ENCODE assay signal across 13 cellular contexts in the genomic region with DNA sequence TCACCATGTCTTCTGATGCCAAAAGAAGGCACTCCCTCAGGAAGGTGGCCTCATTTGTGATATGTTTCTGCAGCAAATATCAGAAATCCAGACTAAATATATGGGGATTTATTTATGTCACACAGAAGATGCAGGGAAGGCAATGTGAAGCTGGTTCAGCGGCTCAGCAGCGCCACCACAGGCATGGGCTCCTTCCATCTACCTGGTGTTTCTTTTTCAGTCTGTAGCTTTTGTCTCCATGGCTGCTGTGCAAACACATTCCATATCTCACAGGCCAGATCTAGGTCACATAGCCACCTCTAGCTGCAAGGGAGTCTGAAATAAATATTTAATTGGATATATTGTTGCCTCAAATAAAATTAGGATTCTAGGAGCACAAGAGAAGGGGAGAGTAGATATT.
A peak's percentile ranks its signal among the peaks of the same experiment; 100 is the strongest.
DNase-seq lines count a peak whose midpoint lies in the region; ATAC-seq and TF ChIP-seq lines count a peak whose summit lies in the region.
"Had no signal": no experiment of that assay in that cellular context is flagged by ENCODE, and none has a peak within 500 bp of the region (broad histone marks: within the 10 kb centered on the region; RNA-seq: fewer than 3 reads in every experiment).

No MANE protein-coding gene starts in this region.

- intact Hi-C loops in psoas muscle (cut with DNase I): no loop called here

- H3K27me3 ChIP-seq in psoas muscle (ENCODE audit: insufficient read depth in 3 of 3, low read length in 2 of 3): no peaks in the 10 kb centered on the region
- H3K27me3 ChIP-seq: body of pancreas had no signal

- H3K4me3 ChIP-seq in GM12875 (ENCODE audit: low read depth, low read length) (no peak overlapping the region), fibroblast of mammary gland (ENCODE audit: control insufficient read depth, low read depth, low read length) (no peak overlapping the region), psoas muscle (no peak overlapping the region)
- H3K4me3 ChIP-seq: body of pancreas had no signal

- H3K27ac ChIP-seq in psoas muscle: no peak overlapping the region
- H3K27ac ChIP-seq: body of pancreas had no signal

- ATAC-seq in psoas muscle (no peak), GM21367 (IDR thresholded peaks at IDR 0.05; ENCODE audit: unreplicated experiment) (no peak), GM18861 (IDR thresholded peaks at IDR 0.05; ENCODE audit: unreplicated experiment) (no peak)
- ATAC-seq: body of pancreas had no signal

- H3K4me1 ChIP-seq in psoas muscle: no peaks in the 10 kb centered on the region
- H3K4me1 ChIP-seq: body of pancreas had no signal

- 57 to 73% (median 64%) methylated on average over 2 of the region's 2 CpGs for WGBS in psoas muscle, 3 donors

- no peaks in the 10 kb centered on the region for H3K36me3 ChIP-seq in psoas muscle (ENCODE audit: insufficient read depth in 1 of 2, low read depth in 1 of 2)

- DNase-seq in AG08396 (ENCODE audit: low spot score) (peak; percentile 12), NAMALWA (ENCODE audit: low spot score) (peak; percentile 34), fibroblast of mammary gland (ENCODE audit: low read depth) (peak; percentile 6), psoas muscle (no peak), SKM-1 treated with dmso at 0.1 percent for 144 hours (lab: John Stamatoyannopoulos, UW; ENCODE audit: unreplicated experiment) (no peak)
- DNase-seq: activated CD8-positive, alpha-beta memory T cell treated with anti-CD3 and anti-CD28 coated beads, Interleukin-2, amount 50 U/mL, for 48 hours; body of pancreas; Calu3; midbrain; NCI-H2227 treated with DMSO at 0.1 percent for 48 hours had no signal

- no peaks in the 10 kb centered on the region for H3K9me3 ChIP-seq in psoas muscle

- TF ChIP-seq CTCF in GM12875 (IDR thresholded peaks at IDR 0.05; ENCODE audit: borderline replicate concordance, insufficient read depth, low read depth, low read length) (peak; percentile 52), fibroblast of mammary gland (conservative IDR thresholded peaks at IDR 0.05; ENCODE audit: control insufficient read depth, insufficient read depth, low read depth, low read length) (peak; percentile 30), psoas muscle (IDR thresholded peaks at IDR 0.05) (no peak)

Comparison
In these comparisons a context has a peak if more than half of its experiments do, and no peak if none do; other contexts are left out.
1. DNase-seq: peak in AG08396 (single experiment), NAMALWA (single experiment) and fibroblast of mammary gland (single experiment); none in psoas muscle (0 of 2) and SKM-1 treated with dmso at 0.1 percent for 144 hours (single experiment).